1 cellular context compared by ENCODE assay signal in the genomic region with DNA sequence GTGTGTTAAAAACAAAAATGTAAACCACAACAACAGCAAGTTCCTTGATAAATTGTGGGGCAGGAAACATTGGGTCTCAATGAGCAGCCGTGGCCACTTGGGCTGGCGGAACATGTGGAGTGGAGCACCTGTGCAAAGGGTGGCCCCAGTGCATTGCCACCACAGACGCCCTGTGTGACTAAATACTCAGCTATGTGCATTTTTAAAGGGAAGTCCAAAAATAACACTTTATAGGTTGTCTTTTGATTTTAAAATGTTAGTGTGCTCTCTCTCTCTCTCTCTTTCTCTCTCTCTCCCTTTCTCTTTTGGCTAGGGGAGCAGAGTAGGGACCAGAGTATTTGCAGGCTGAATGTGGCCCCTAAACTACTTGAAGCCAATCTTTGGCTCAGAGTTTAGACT.
TF ChIP-seq lines count a peak whose summit lies in the region.

No MANE protein-coding gene starts in this region.

TF ChIP-seq in GM12878, 131 proteins besides CTCF, POLR2A, EP300 and RAD21 (continued from another document and continues in another):
- TF ChIP-seq REST (IDR thresholded peaks at IDR 0.05; ENCODE audit: low read depth, low read length): no peak
- TF ChIP-seq RELB (IDR thresholded peaks at IDR 0.05; ENCODE audit: low read depth): 0 out of 2 replicates have a peak, but pooled peaks have one; percentile 13
- TF ChIP-seq MLLT1 (IDR thresholded peaks at IDR 0.05): 0 out of 2 replicates have a peak, but pooled peaks have one; percentile 8
- TF ChIP-seq, protein P1, sequence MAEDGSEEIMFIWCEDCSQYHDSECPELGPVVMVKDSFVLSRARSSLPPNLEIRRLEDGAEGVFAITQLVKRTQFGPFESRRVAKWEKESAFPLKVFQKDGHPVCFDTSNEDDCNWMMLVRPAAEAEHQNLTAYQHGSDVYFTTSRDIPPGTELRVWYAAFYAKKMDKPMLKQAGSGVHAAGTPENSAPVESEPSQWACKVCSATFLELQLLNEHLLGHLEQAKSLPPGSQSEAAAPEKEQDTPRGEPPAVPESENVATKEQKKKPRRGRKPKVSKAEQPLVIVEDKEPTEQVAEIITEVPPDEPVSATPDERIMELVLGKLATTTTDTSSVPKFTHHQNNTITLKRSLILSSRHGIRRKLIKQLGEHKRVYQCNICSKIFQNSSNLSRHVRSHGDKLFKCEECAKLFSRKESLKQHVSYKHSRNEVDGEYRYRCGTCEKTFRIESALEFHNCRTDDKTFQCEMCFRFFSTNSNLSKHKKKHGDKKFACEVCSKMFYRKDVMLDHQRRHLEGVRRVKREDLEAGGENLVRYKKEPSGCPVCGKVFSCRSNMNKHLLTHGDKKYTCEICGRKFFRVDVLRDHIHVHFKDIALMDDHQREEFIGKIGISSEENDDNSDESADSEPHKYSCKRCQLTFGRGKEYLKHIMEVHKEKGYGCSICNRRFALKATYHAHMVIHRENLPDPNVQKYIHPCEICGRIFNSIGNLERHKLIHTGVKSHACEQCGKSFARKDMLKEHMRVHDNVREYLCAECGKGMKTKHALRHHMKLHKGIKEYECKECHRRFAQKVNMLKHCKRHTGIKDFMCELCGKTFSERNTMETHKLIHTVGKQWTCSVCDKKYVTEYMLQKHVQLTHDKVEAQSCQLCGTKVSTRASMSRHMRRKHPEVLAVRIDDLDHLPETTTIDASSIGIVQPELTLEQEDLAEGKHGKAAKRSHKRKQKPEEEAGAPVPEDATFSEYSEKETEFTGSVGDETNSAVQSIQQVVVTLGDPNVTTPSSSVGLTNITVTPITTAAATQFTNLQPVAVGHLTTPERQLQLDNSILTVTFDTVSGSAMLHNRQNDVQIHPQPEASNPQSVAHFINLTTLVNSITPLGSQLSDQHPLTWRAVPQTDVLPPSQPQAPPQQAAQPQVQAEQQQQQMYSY (CRISPR knock-in tag; IDR thresholded peaks at IDR 0.05): no peak
- no peak for TF ChIP-seq EGR1 (IDR thresholded peaks at IDR 0.05; ENCODE audit: borderline replicate concordance in 1 of 2, low read depth in 2 of 2, low read length in 2 of 2)
- TF ChIP-seq MXI1 (IDR thresholded peaks at IDR 0.05; ENCODE audit: low read depth, low read length): no peak
- TF ChIP-seq NR2C2 (IDR thresholded peaks at IDR 0.05; ENCODE audit: borderline replicate concordance, control insufficient read depth, insufficient read length, low read depth): no peak
- no peak for TF ChIP-seq SREBF1 (IDR thresholded peaks at IDR 0.05; ENCODE audit: low read length)
- 0 out of 3 replicates have a peak, but pooled peaks have one; percentile 27 for TF ChIP-seq POU2F2 (IDR thresholded peaks at IDR 0.05; ENCODE audit: borderline replicate concordance, low read depth, low read length)
- TF ChIP-seq, protein P2, sequence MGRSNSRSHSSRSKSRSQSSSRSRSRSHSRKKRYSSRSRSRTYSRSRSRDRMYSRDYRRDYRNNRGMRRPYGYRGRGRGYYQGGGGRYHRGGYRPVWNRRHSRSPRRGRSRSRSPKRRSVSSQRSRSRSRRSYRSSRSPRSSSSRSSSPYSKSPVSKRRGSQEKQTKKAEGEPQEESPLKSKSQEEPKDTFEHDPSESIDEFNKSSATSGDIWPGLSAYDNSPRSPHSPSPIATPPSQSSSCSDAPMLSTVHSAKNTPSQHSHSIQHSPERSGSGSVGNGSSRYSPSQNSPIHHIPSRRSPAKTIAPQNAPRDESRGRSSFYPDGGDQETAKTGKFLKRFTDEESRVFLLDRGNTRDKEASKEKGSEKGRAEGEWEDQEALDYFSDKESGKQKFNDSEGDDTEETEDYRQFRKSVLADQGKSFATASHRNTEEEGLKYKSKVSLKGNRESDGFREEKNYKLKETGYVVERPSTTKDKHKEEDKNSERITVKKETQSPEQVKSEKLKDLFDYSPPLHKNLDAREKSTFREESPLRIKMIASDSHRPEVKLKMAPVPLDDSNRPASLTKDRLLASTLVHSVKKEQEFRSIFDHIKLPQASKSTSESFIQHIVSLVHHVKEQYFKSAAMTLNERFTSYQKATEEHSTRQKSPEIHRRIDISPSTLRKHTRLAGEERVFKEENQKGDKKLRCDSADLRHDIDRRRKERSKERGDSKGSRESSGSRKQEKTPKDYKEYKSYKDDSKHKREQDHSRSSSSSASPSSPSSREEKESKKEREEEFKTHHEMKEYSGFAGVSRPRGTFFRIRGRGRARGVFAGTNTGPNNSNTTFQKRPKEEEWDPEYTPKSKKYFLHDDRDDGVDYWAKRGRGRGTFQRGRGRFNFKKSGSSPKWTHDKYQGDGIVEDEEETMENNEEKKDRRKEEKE (IDR thresholded peaks at IDR 0.05): no peak
- no peak for TF ChIP-seq ZBTB11 (CRISPR knock-in tag; IDR thresholded peaks at IDR 0.05)
- TF ChIP-seq BACH1 (IDR thresholded peaks at IDR 0.05; ENCODE audit: borderline replicate concordance): peak; percentile 12; the same call in 1 of the 2 replicates
- TF ChIP-seq IRF5 (IDR thresholded peaks at IDR 0.05; ENCODE audit: borderline replicate concordance): no peak
- no peak for TF ChIP-seq ZZZ3 (IDR thresholded peaks at IDR 0.05; ENCODE audit: control insufficient read depth, insufficient read length, low read depth)
- TF ChIP-seq, protein P3, sequence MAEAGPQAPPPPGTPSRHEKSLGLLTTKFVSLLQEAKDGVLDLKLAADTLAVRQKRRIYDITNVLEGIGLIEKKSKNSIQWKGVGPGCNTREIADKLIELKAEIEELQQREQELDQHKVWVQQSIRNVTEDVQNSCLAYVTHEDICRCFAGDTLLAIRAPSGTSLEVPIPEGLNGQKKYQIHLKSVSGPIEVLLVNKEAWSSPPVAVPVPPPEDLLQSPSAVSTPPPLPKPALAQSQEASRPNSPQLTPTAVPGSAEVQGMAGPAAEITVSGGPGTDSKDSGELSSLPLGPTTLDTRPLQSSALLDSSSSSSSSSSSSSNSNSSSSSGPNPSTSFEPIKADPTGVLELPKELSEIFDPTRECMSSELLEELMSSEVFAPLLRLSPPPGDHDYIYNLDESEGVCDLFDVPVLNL (IDR thresholded peaks at IDR 0.05; ENCODE audit: low read depth, low read length): no peak
- no peak for TF ChIP-seq ATF7 (IDR thresholded peaks at IDR 0.05; ENCODE audit: low read depth)
- no peak for TF ChIP-seq NBN (IDR thresholded peaks at IDR 0.05)
- no peak for TF ChIP-seq IRF4 (IDR thresholded peaks at IDR 0.05; ENCODE audit: low read depth, low read length)
- TF ChIP-seq, protein P4, sequence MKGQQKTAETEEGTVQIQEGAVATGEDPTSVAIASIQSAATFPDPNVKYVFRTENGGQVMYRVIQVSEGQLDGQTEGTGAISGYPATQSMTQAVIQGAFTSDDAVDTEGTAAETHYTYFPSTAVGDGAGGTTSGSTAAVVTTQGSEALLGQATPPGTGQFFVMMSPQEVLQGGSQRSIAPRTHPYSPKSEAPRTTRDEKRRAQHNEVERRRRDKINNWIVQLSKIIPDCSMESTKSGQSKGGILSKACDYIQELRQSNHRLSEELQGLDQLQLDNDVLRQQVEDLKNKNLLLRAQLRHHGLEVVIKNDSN (IDR thresholded peaks at IDR 0.05; ENCODE audit: borderline replicate concordance, extremely low read length, insufficient read depth, low read depth, low read length): no peak
- TF ChIP-seq POLR2AphosphoS2 (IDR thresholded peaks at IDR 0.05; ENCODE audit: low read depth, low read length): no peak
- no peak for TF ChIP-seq SUZ12 (IDR thresholded peaks at IDR 0.05; ENCODE audit: unreplicated experiment)
- TF ChIP-seq GABPA (IDR thresholded peaks at IDR 0.05; ENCODE audit: low read depth): 0 out of 2 replicates have a peak, but pooled peaks have one; percentile 9
- TF ChIP-seq SRF (IDR thresholded peaks at IDR 0.05; ENCODE audit: low read depth in 2 of 2, low read length in 2 of 2): no peak
- TF ChIP-seq FOS (IDR thresholded peaks at IDR 0.05; ENCODE audit: borderline replicate concordance, extremely low read depth, insufficient read length): no peak
- no peak for TF ChIP-seq RELA (IDR thresholded peaks at IDR 0.05; ENCODE audit: borderline replicate concordance, partially characterized antibody)
- TF ChIP-seq ZNF622 (IDR thresholded peaks at IDR 0.05): no peak
- no peak for TF ChIP-seq CREM (IDR thresholded peaks at IDR 0.05; ENCODE audit: low read depth)
